In genomic region chr2:147364597-147364996, GRCh38 we compare ENCODE assay signal across 8 cellular contexts.
DNase-seq lines count a peak whose midpoint lies in the region; ATAC-seq, FAIRE-seq and TF ChIP-seq lines count a peak whose summit lies in the region.
"Had no signal": no experiment of that assay in that cellular context is flagged by ENCODE, and none has a peak within 500 bp of the region (broad histone marks: within the 10 kb centered on the region; RNA-seq: fewer than 3 reads in every experiment).

No MANE protein-coding gene starts in this region.

- ATAC-seq in GM19025 (IDR thresholded peaks at IDR 0.05; ENCODE audit: low read depth, unreplicated experiment): peak; percentile 49

- H3K4me3 ChIP-seq in DOHH2 (ENCODE audit: low read length) (no peak overlapping the region), Loucy (ENCODE audit: low read length, poor library complexity, severe bottlenecking) (peak overlapping the region; percentile 59), adrenal gland (no peak overlapping the region)
- H3K4me3 ChIP-seq: Peyer's patch had no signal

- H3K9ac ChIP-seq in Loucy (ENCODE audit: low read depth, low read length, poor library complexity, severe bottlenecking): no peak overlapping the region

- H4K20me1 ChIP-seq in DOHH2 (ENCODE audit: control insufficient read depth, insufficient read depth, low read depth, low read length) (no peaks in the 10 kb centered on the region), Loucy (ENCODE audit: insufficient read depth, low read length, poor library complexity, severe bottlenecking) (no peaks in the 10 kb centered on the region)

- no peak for TF ChIP-seq POLR2A in adrenal gland (IDR thresholded peaks at IDR 0.05)

- TF ChIP-seq CTCF in DOHH2 (IDR thresholded peaks at IDR 0.05; ENCODE audit: low read depth, low read length, poor library complexity, severe bottlenecking): no peak
- no peak for TF ChIP-seq CTCF in Loucy (conservative IDR thresholded peaks at IDR 0.05; ENCODE audit: low read length)
- no peak for TF ChIP-seq CTCF in adrenal gland (IDR thresholded peaks at IDR 0.05)

- H3K27ac ChIP-seq in DOHH2 (ENCODE audit: low read depth, low read length) (no peak overlapping the region), adrenal gland (no peak overlapping the region)
- H3K27ac ChIP-seq: Peyer's patch had no signal

- 0 out of 2 replicates have a peak overlapping the region, but pooled peaks have one; percentile 12 for H3K4me2 ChIP-seq in DOHH2 (ENCODE audit: low read length)
- peak overlapping the region; percentile 58 for H3K4me2 ChIP-seq in Loucy (ENCODE audit: low read depth, low read length, poor library complexity, severe bottlenecking)

- peak overlapping the region; percentile 88 for H2AFZ ChIP-seq in Loucy (ENCODE audit: low read length)

- H3K9me2 ChIP-seq in DOHH2 (replicated peaks; ENCODE audit: control insufficient read depth, low read length): no peaks in the 10 kb centered on the region
- no peaks in the 10 kb centered on the region for H3K9me2 ChIP-seq in Loucy (replicated peaks; ENCODE audit: low read depth, low read length)

- H3K27me3 ChIP-seq in DOHH2 (ENCODE audit: control insufficient read depth, low read length): no peaks in the 10 kb centered on the region
- H3K27me3 ChIP-seq in Loucy (ENCODE audit: insufficient read depth, low read length, poor library complexity, severe bottlenecking): no peaks in the 10 kb centered on the region
- H3K27me3 ChIP-seq in adrenal gland: no peaks in the 10 kb centered on the region
- H3K27me3 ChIP-seq: Peyer's patch had no signal

- H3F3A ChIP-seq in DOHH2 (ENCODE audit: control insufficient read depth, insufficient read depth): no peaks in the 10 kb centered on the region
- H3F3A ChIP-seq in Loucy (ENCODE audit: low read depth): no peaks in the 10 kb centered on the region

- intact Hi-C loops in adrenal gland (cut with DNase I): no loop called here

- H3K36me3 ChIP-seq in DOHH2 (ENCODE audit: control insufficient read depth, low read length) (no peaks in the 10 kb centered on the region), Loucy (ENCODE audit: insufficient read depth, low read length) (no peaks in the 10 kb centered on the region), adrenal gland (replicated peaks in 1 of 2) (no peaks in the 10 kb centered on the region)
- H3K36me3 ChIP-seq: Peyer's patch had no signal

- H3K9me3 ChIP-seq in DOHH2 (ENCODE audit: control insufficient read depth, insufficient read depth, low read length): no peaks in the 10 kb centered on the region
- no peaks in the 10 kb centered on the region for H3K9me3 ChIP-seq in Loucy (ENCODE audit: insufficient read depth, low read depth, low read length)
- H3K9me3 ChIP-seq in adrenal gland (replicated peaks in 1 of 3): no peaks in the 10 kb centered on the region
- H3K9me3 ChIP-seq: Peyer's patch had no signal

- 70 to 82% (median 70%) methylated on average over 3 of the region's 3 CpGs for WGBS in adrenal gland, 4 donors

- FAIRE-seq in islet of Langerhans (lab: Jason Lieb, UNC) (peak; percentile 68), HTR-8/SVneo (lab: Jason Lieb, UNC) (no peak), frontal cortex (lab: Jason Lieb, UNC) (no peak)

- H3K4me1 ChIP-seq in DOHH2 (ENCODE audit: control insufficient read depth, low read length) (no peaks in the 10 kb centered on the region), Loucy (ENCODE audit: insufficient read depth, low read length, poor library complexity, severe bottlenecking) (peaks cover 7% of the 10 kb centered on the region), adrenal gland (replicated peaks in 1 of 2) (no peaks in the 10 kb centered on the region)
- H3K4me1 ChIP-seq: Peyer's patch had no signal

- H3K79me2 ChIP-seq in DOHH2 (ENCODE audit: control insufficient read depth, low read length) (no peaks in the 10 kb centered on the region), Loucy (ENCODE audit: insufficient read depth, low read length) (no peaks in the 10 kb centered on the region)

- DNase-seq in HTR-8/SVneo (ENCODE audit: insufficient read length, low spot score) (no peak), adrenal gland (no peak), frontal cortex (ENCODE audit: low spot score in 2 of 2) (no peak)
- DNase-seq: Peyer's patch had no signal
